ENCODE assay signal across 10 cellular contexts in genomic region chr7:13988011-13988410, GRCh38. TPM values are rescaled to one million over a fixed set of nuclear protein-coding genes. Genes with fewer than 3 reads are reported as not detected.
DNase-seq lines count a peak whose midpoint lies in the region; ATAC-seq and TF ChIP-seq lines count a peak whose summit lies in the region.
"Had no signal": no experiment of that assay in that cellular context is flagged by ENCODE, and none has a peak within 500 bp of the region (broad histone marks: within the 10 kb centered on the region; RNA-seq: fewer than 3 reads in every experiment).

No MANE protein-coding gene starts in this region.

- H3K4me1 ChIP-seq in ES-I3 (ENCODE audit: insufficient read depth, low read length) (peaks cover 16% of the 10 kb centered on the region), PC-9 (replicated peaks; ENCODE audit: insufficient read depth) (peaks cover 20% of the 10 kb centered on the region), esophagus muscularis mucosa (peaks cover 6 to 19% (median 17%) of the 10 kb centered on the region in 4 donors), neuron (ENCODE audit: insufficient read depth, low read length) (peaks cover 36% of the 10 kb centered on the region), MM.1S (ENCODE audit: low read length) (no peaks in the 10 kb centered on the region)

- H4K20me1 ChIP-seq in PC-9 (ENCODE audit: insufficient read depth) = no peaks in the 10 kb centered on the region
- no peaks in the 10 kb centered on the region for H4K20me1 ChIP-seq in MM.1S (ENCODE audit: insufficient read depth, low read length)

- CTCF ChIA-PET in PC-9 (lab: Charles Lee) = no interaction called here

- no peaks in the 10 kb centered on the region for H3K27me3 ChIP-seq in PC-9 (ENCODE audit: insufficient read depth, low read depth)
- H3K27me3 ChIP-seq in esophagus muscularis mucosa = no peaks in the 10 kb centered on the region
- no peaks in the 10 kb centered on the region for H3K27me3 ChIP-seq in neuron (ENCODE audit: insufficient read depth, low read length)
- 0 out of 2 replicates have a peak, but pooled peaks cover 4% of the 10 kb centered on the region for H3K27me3 ChIP-seq in MM.1S (replicated peaks; ENCODE audit: insufficient read depth, low read length)
- H3K27me3 ChIP-seq: Peyer's patch had no signal

- H3K9me2 ChIP-seq in PC-9 (ENCODE audit: insufficient read depth) (no peaks in the 10 kb centered on the region), MM.1S (replicated peaks; ENCODE audit: insufficient read depth, low read length) (no peaks in the 10 kb centered on the region)

- DNase-seq in PC-9 = no peak
- DNase-seq in esophagus muscularis mucosa (ENCODE audit: extremely low spot score) = no peak
- no peak for DNase-seq in substantia nigra (lab: John Stamatoyannopoulos, UW)
- no peak for DNase-seq in activated naive CD4-positive, alpha-beta T cell (lab: John Stamatoyannopoulos, UW)
- no peak for DNase-seq in MM.1S
- DNase-seq: effector CD4-positive, alpha-beta T cell; Peyer's patch had no signal

- H3K36me3 ChIP-seq in ES-I3 (ENCODE audit: insufficient read depth, low read length) (no peaks in the 10 kb centered on the region), PC-9 (ENCODE audit: low read depth) (no peaks in the 10 kb centered on the region), esophagus muscularis mucosa (no peaks in the 10 kb centered on the region), neuron (ENCODE audit: insufficient read depth, low read length) (no peaks in the 10 kb centered on the region), MM.1S (replicated peaks; ENCODE audit: insufficient read depth, low read length) (no peaks in the 10 kb centered on the region)
- H3K36me3 ChIP-seq: Peyer's patch had no signal

- intact Hi-C loops in PC-9 (cut with micrococcal nuclease; ENCODE audit: unreplicated experiment) (loop anchor here (10.0 kb wide), 1 partner anchor 133 kb away; no protein-coding TSS in a partner anchor), esophagus muscularis mucosa (cut with DNase I) (no loop called here)

- WGBS in esophagus muscularis mucosa = 44% methylated on average over 8 of the region's 8 CpGs

- H3K9ac ChIP-seq in ES-I3 (ENCODE audit: low read depth, low read length) (peak overlapping the region; percentile 69), MM.1S (ENCODE audit: low read length) (no peak overlapping the region)

- H2AFZ ChIP-seq in PC-9 = no peak overlapping the region
- H2AFZ ChIP-seq in neuron (ENCODE audit: low read depth, low read length) = peak overlapping the region; percentile 99
- H2AFZ ChIP-seq in MM.1S (ENCODE audit: low read length) = no peak overlapping the region

- H3K4me2 ChIP-seq in PC-9 (peak overlapping the region; percentile 95), MM.1S (ENCODE audit: low read depth, low read length) (no peak overlapping the region)

- peak overlapping the region; percentile 59; the same call in 1 of the 2 replicates for H3K4me3 ChIP-seq in PC-9
- peak overlapping the region; percentile 39 to 78 (median 68) for H3K4me3 ChIP-seq in esophagus muscularis mucosa
- H3K4me3 ChIP-seq in neuron (ENCODE audit: low read length) = peak overlapping the region; percentile 79
- H3K4me3 ChIP-seq in MM.1S (ENCODE audit: low read length) = no peak overlapping the region

- POLR2A ChIA-PET in PC-9 (lab: Charles Lee; ENCODE audit: unreplicated experiment) = no interaction called here

- TF ChIP-seq EP300 in esophagus muscularis mucosa (IDR thresholded peaks at IDR 0.05) = no peak

- no peak overlapping the region for H3K27ac ChIP-seq in PC-9
- peak overlapping the region in 1 of 4 donors; percentile 90 for H3K27ac ChIP-seq in esophagus muscularis mucosa (replicated peaks in 1 of 4)
- no peak overlapping the region for H3K27ac ChIP-seq in substantia nigra (ENCODE audit: low read depth, low read length, poor library complexity, severe bottlenecking)
- H3K27ac ChIP-seq in MM.1S (ENCODE audit: low read length) = no peak overlapping the region

- H3F3A ChIP-seq in PC-9 (ENCODE audit: insufficient read depth, low read depth) (peaks cover 7% of the 10 kb centered on the region; the same call in 1 of the 2 replicates), MM.1S (ENCODE audit: insufficient read depth, low read length) (peaks cover 12% of the 10 kb centered on the region)

- ATAC-seq in GM19395 (IDR thresholded peaks at IDR 0.05; ENCODE audit: unreplicated experiment) = no peak

- BruUV-seq in PC-9 (replicated peaks; lab: Mats Ljungman, UMichigan) = no TSS peak

- H3K9me3 ChIP-seq in ES-I3 (ENCODE audit: control insufficient read depth, insufficient read depth, low read length) = no peaks in the 10 kb centered on the region
- no peaks in the 10 kb centered on the region for H3K9me3 ChIP-seq in PC-9 (ENCODE audit: insufficient read depth, low read depth)
- no peaks in the 10 kb centered on the region for H3K9me3 ChIP-seq in esophagus muscularis mucosa
- no peaks in the 10 kb centered on the region for H3K9me3 ChIP-seq in neuron (ENCODE audit: low read length)
- no peaks in the 10 kb centered on the region for H3K9me3 ChIP-seq in MM.1S (replicated peaks; ENCODE audit: insufficient read depth, low read length)
- H3K9me3 ChIP-seq: Peyer's patch had no signal

- H3K79me2 ChIP-seq in PC-9 (ENCODE audit: low read depth) (no peaks in the 10 kb centered on the region), MM.1S (ENCODE audit: low read length) (no peaks in the 10 kb centered on the region)

- no peak for TF ChIP-seq CTCF in PC-9 (conservative IDR thresholded peaks at IDR 0.05)
- no peak for TF ChIP-seq CTCF in esophagus muscularis mucosa (IDR thresholded peaks at IDR 0.05)
- TF ChIP-seq CTCF in MM.1S (IDR thresholded peaks at IDR 0.05; ENCODE audit: low read length) = no peak

- TF ChIP-seq POLR2A in esophagus muscularis mucosa (IDR thresholded peaks at IDR 0.05; ENCODE audit: low read depth) = no peak

RNA-seq across cellular contexts. Expression of gene ETV1, which starts 1.5 kb away (rescaled TPM):
- 4.3 and 9.0 TPM in 2 replicates for total RNA-seq in PC-9 (2021)
- 10 to 100 TPM in 3 of 4 donors, 1 to 10 TPM in 1; 7.1 to 16.5 (median 14.1) TPM for total RNA-seq in esophagus muscularis mucosa
